ENCODE assay signal across 28 cellular contexts in the genomic region with DNA sequence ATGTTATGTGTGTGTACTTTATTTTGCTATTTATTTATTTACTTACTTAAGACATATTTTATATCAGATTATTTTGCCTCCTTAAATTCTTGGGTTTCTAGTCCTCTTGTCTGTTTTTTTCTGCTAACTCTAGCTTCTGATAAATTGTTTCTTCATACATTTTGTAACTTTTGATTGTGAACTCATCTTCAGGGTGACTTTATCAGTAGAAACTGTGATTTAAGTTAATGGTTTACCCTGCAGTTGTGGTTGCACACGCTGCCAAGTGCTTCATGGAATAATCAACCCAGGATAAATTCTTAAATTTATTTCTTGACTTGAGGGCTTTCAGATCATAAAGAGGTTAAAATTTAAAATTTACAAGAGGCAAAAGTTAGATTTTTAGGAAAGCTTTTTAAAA.
"Had no signal": no experiment of that assay in that cellular context is flagged by ENCODE, and none has a peak within 500 bp of the region (broad histone marks: within the 10 kb centered on the region; RNA-seq: fewer than 3 reads in every experiment).

No MANE protein-coding gene starts in this region.

- H3K36me3 ChIP-seq: heart left ventricle, ovary, sigmoid colon, spleen, suprapubic skin, thoracic aorta, tibial artery, upper lobe of right lung had no signal

- H3K4me3 ChIP-seq: heart left ventricle, lung, ovary, sigmoid colon, spleen, suprapubic skin, thoracic aorta, tibial artery, upper lobe of right lung had no signal

- ATAC-seq: heart left ventricle; natural killer cell; right cardiac atrium; stimulated activated effector memory CD8-positive, alpha-beta T cell treated with anti-CD3 and anti-CD28 coated beads, Interleukin-12 subunit alpha, Interleukin-12 subunit beta, amount 100 ng/mL, for 72 hours; upper lobe of right lung had no signal

- H3K27me3 ChIP-seq: heart left ventricle, ovary, sigmoid colon, spleen, suprapubic skin, tibial artery, upper lobe of right lung had no signal

- H3K4me3 Mint-ChIP-seq: immature natural killer cell; mesothelial cell of epicardium; naive B cell; natural killer cell; nephron progenitor cell; stimulated activated effector memory CD8-positive, alpha-beta T cell treated with anti-CD3 and anti-CD28 coated beads, Interleukin-12 subunit alpha, Interleukin-12 subunit beta, amount 100 ng/mL, for 72 hours; stimulated activated naive CD8-positive, alpha-beta T cell treated with anti-CD3 and anti-CD28 coated beads, Interleukin-15, Interleukin-2, amounts not matched to agents 100 ng/mL and 50 ng/mL, for 24 hours had no signal

- H3K4me1 Mint-ChIP-seq: immature natural killer cell; mesothelial cell of epicardium; naive B cell; natural killer cell; stimulated activated effector memory CD8-positive, alpha-beta T cell treated with anti-CD3 and anti-CD28 coated beads, Interleukin-12 subunit alpha, Interleukin-12 subunit beta, amount 100 ng/mL, for 72 hours had no signal

- H3K27ac Mint-ChIP-seq: immature natural killer cell; mesothelial cell of epicardium; naive B cell; natural killer cell; progenitor cell of endocrine pancreas; stimulated activated effector memory CD8-positive, alpha-beta T cell treated with anti-CD3 and anti-CD28 coated beads, Interleukin-12 subunit alpha, Interleukin-12 subunit beta, amount 100 ng/mL, for 72 hours; stimulated activated naive CD8-positive, alpha-beta T cell treated with anti-CD3 and anti-CD28 coated beads, Interleukin-15, Interleukin-2, amounts not matched to agents 100 ng/mL and 50 ng/mL, for 24 hours had no signal

- H3K27ac ChIP-seq: heart left ventricle, ovary, sigmoid colon, spleen, suprapubic skin, thoracic aorta, tibial artery, upper lobe of right lung had no signal

- H3K4me1 ChIP-seq: heart left ventricle, sigmoid colon, spleen, suprapubic skin, tibial artery, upper lobe of right lung had no signal

- H3K36me3 Mint-ChIP-seq: immature natural killer cell; naive B cell; natural killer cell; stimulated activated effector memory CD8-positive, alpha-beta T cell treated with anti-CD3 and anti-CD28 coated beads, Interleukin-12 subunit alpha, Interleukin-12 subunit beta, amount 100 ng/mL, for 72 hours had no signal

- H3K9me3 ChIP-seq: ovary, thoracic aorta, tibial artery, upper lobe of right lung had no signal

- H3K27me3 Mint-ChIP-seq: naive B cell; progenitor cell of endocrine pancreas; stimulated activated naive CD8-positive, alpha-beta T cell treated with anti-CD3 and anti-CD28 coated beads, Interleukin-15, Interleukin-2, amounts not matched to agents 100 ng/mL and 50 ng/mL, for 24 hours had no signal

- DNase-seq: heart left ventricle; hypothalamus; immature natural killer cell; kidney; mesendoderm; naive B cell; natural killer cell; nephron progenitor cell; ovary; retina; right cardiac atrium; sigmoid colon; small intestine; spleen; stimulated activated CD4-positive, alpha-beta T cell treated with anti-CD3 and anti-CD28 coated beads, Interleukin-4, amount 100 ng/mL, for 24 hours; stimulated activated naive CD4-positive, alpha-beta T cell; tibial artery; trophoblast cell; upper lobe of right lung had no signal

- FAIRE-seq: islet of Langerhans, urothelium cell line had no signal
